Comparison of ENCODE assay signal across 12 cellular contexts in genomic region chr1:199510314-199510713, GRCh38.
DNase-seq lines count a peak whose midpoint lies in the region; ATAC-seq and TF ChIP-seq lines count a peak whose summit lies in the region.
"Had no signal": no experiment of that assay in that cellular context is flagged by ENCODE, and none has a peak within 500 bp of the region (broad histone marks: within the 10 kb centered on the region; RNA-seq: fewer than 3 reads in every experiment).

No MANE protein-coding gene starts in this region.

- H3K4me3 Mint-ChIP-seq in stimulated activated naive B cell treated with anti-CD40 and anti-IgM and Interleukin-4, amounts not matched to agents 10 μg/mL and 1 μg/mL and 100 μg/mL, for 72 hours = peak overlapping the region; percentile 7 to 49
- no peak overlapping the region for H3K4me3 Mint-ChIP-seq in type B pancreatic cell
- H3K4me3 Mint-ChIP-seq: activated T-cell treated with anti-CD3 and anti-CD28 coated beads, Interleukin-2, amount 50 U/mL, for 4 hours had no signal

- H3K27ac Mint-ChIP-seq in stimulated activated naive B cell treated with anti-CD40 and anti-IgM and Interleukin-4, amounts not matched to agents 10 μg/mL and 1 μg/mL and 100 μg/mL, for 72 hours = no peak overlapping the region
- no peak overlapping the region for H3K27ac Mint-ChIP-seq in type B pancreatic cell

- ATAC-seq in GM19043 (IDR thresholded peaks at IDR 0.05; ENCODE audit: low read depth, unreplicated experiment) (peak; percentile 88), HG02759 (IDR thresholded peaks at IDR 0.05; ENCODE audit: unreplicated experiment) (peak; percentile 95), HG03457 (IDR thresholded peaks at IDR 0.05; ENCODE audit: unreplicated experiment) (peak; percentile 94)
- peak; percentile 97 for ATAC-seq in stimulated activated naive B cell treated with anti-CD40 and anti-IgM and Interleukin-4, amounts not matched to agents 10 μg/mL and 1 μg/mL and 100 μg/mL, for 72 hours (replicated peaks)
- ATAC-seq: activated T-cell treated with anti-CD3 and anti-CD28 coated beads, Interleukin-2, amount 50 U/mL, for 4 hours; HCT116 had no signal

- H3K36me3 Mint-ChIP-seq in stimulated activated naive B cell treated with anti-CD40 and anti-IgM and Interleukin-4, amounts not matched to agents 10 μg/mL and 1 μg/mL and 100 μg/mL, for 72 hours = no peaks in the 10 kb centered on the region
- no peaks in the 10 kb centered on the region for H3K36me3 Mint-ChIP-seq in type B pancreatic cell

- TF ChIP-seq CTCF in type B pancreatic cell (conservative IDR thresholded peaks at IDR 0.05) = no peak

- H3K27me3 Mint-ChIP-seq in stimulated activated naive B cell treated with anti-CD40 and anti-IgM and Interleukin-4, amounts not matched to agents 10 μg/mL and 1 μg/mL and 100 μg/mL, for 72 hours = no peaks in the 10 kb centered on the region
- peaks cover 3% of the 10 kb centered on the region for H3K27me3 Mint-ChIP-seq in type B pancreatic cell

- H3K9me3 Mint-ChIP-seq in stimulated activated naive B cell treated with anti-CD40 and anti-IgM and Interleukin-4, amounts not matched to agents 10 μg/mL and 1 μg/mL and 100 μg/mL, for 72 hours = no peaks in the 10 kb centered on the region
- H3K9me3 Mint-ChIP-seq in type B pancreatic cell = no peaks in the 10 kb centered on the region
- H3K9me3 Mint-ChIP-seq: activated T-cell treated with anti-CD3 and anti-CD28 coated beads, Interleukin-2, amount 50 U/mL, for 4 hours had no signal

- peaks cover 11 to 37% of the 10 kb centered on the region in 2 donors for H3K4me1 Mint-ChIP-seq in stimulated activated naive B cell treated with anti-CD40 and anti-IgM and Interleukin-4, amounts not matched to agents 10 μg/mL and 1 μg/mL and 100 μg/mL, for 72 hours
- peaks cover 5% of the 10 kb centered on the region for H3K4me1 Mint-ChIP-seq in type B pancreatic cell (ENCODE audit: unreplicated experiment)

- DNase-seq in stimulated activated naive B cell treated with anti-CD40 and anti-IgM and Interleukin-4, amounts not matched to agents 10 μg/mL and 1 μg/mL and 100 μg/mL, for 72 hours = peak; percentile 7
- DNase-seq in type B pancreatic cell (ENCODE audit: extremely low spot score, unreplicated experiment) = no peak
- DNase-seq in UCSD-AML1 (lab: John Stamatoyannopoulos, UW; ENCODE audit: unreplicated experiment) = no peak
- no peak for DNase-seq in NCI-H1048 (lab: John Stamatoyannopoulos, UW)
- DNase-seq: activated T-cell treated with anti-CD3 and anti-CD28 coated beads, Interleukin-2, amount 50 U/mL, for 4 hours; Caco-2; NCI-H2107; stimulated activated naive CD4-positive, alpha-beta T cell treated with Interleukin-2 at 50 U/mL for 16 hours had no signal
